In the genomic region with DNA sequence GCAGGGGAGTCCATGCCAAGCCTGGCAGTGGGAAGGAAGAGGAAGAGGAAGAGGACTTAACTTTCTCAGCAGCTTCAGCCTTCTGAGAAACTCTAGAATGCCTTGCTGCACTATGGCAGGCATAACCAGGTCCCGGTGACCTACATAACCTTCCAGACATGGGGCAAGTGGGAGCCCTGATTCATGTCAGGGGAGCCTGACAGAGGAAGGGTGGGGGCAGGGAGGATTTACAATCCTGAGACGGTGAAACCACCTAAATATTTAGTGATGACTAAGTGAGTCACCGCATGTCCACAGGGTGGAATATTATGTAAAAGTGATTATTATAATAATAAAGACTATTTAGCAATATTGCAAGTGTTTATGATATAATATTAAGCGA, we compare ENCODE assay signal across 1 cellular context.
TF ChIP-seq lines count a peak whose summit lies in the region.

No MANE protein-coding gene starts in this region.

TF ChIP-seq in H1, 55 proteins besides CTCF, POLR2A, EP300 and RAD21:
- TF ChIP-seq, protein P1, sequence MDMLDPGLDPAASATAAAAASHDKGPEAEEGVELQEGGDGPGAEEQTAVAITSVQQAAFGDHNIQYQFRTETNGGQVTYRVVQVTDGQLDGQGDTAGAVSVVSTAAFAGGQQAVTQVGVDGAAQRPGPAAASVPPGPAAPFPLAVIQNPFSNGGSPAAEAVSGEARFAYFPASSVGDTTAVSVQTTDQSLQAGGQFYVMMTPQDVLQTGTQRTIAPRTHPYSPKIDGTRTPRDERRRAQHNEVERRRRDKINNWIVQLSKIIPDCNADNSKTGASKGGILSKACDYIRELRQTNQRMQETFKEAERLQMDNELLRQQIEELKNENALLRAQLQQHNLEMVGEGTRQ (IDR thresholded peaks at IDR 0.05; ENCODE audit: low read length), result no peak
- TF ChIP-seq KDM4A (IDR thresholded peaks at IDR 0.05; ENCODE audit: low read depth, low read length, severe bottlenecking) (no peak), TBP (IDR thresholded peaks at IDR 0.05; ENCODE audit: low read depth, low read length) (no peak), CHD2 (IDR thresholded peaks at IDR 0.05; ENCODE audit: low read length) (no peak), ZNF274 (IDR thresholded peaks at IDR 0.05; ENCODE audit: borderline replicate concordance, extremely low read depth, low read length) (no peak), CTBP2 (IDR thresholded peaks at IDR 0.05; ENCODE audit: borderline replicate concordance, insufficient read depth, insufficient read length, low read length) (no peak), TAF1 (IDR thresholded peaks at IDR 0.05; ENCODE audit: low read depth, low read length) (no peak), CREB1 (IDR thresholded peaks at IDR 0.05) (no peak), NANOG (IDR thresholded peaks at IDR 0.05; ENCODE audit: insufficient read depth, low read depth, low read length, poor library complexity, severe bottlenecking) (no peak)
